In the genomic region with DNA sequence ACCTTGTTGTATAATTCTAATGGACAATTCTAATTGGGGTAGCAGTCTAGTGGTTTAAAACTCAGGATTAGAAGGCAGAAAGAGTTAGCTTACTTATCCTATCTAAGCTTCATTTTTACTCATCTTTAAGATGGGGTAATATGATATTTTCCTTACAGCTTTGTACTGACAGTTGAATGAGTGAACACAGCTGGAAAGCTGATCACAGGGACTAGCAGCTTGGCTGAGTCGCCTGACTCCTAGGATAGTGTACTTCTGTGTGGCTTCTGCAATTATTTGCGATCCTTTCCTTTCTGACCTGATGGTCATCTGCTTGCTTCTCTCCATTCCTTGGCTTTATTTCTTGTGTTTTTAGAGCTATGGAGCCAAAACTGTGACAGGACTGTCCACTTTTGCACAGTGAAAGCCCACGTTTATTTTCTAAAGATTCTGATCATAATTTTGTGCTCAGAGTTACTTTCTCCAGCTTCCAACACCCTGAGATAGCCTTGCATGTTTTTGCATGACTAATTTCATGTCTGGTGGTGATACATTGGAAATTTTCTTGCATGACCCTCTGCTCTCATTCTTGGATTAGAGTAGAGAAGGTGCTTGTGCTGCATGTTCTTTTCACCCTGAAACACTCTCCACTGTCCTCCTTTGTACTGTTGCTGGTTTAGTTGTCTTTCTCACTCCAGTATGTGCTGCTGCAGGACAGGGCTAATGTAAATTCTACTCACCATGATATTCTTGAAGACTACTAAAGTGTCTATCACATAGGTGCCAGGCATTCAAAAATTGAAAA, we compare ENCODE assay signal across 16 cellular contexts.
DNase-seq lines count a peak whose midpoint lies in the region; ATAC-seq and TF ChIP-seq lines count a peak whose summit lies in the region.
"Had no signal": no experiment of that assay in that cellular context is flagged by ENCODE, and none has a peak within 500 bp of the region (broad histone marks: within the 10 kb centered on the region; RNA-seq: fewer than 3 reads in every experiment).

No MANE protein-coding gene starts in this region.

- H3K4me3 Mint-ChIP-seq in activated T-helper 17 cell treated with anti-CD3 and anti-CD28 coated beads, Interleukin-2, amount 50 U/mL, for 72 hours = no peak overlapping the region
- H3K4me3 Mint-ChIP-seq: activated CD8-positive, alpha-beta memory T cell treated with anti-CD3 and anti-CD28 coated beads, Interleukin-2, amount 10 ng/mL, durations not matched to agents 7 days and 5 days; CD14-positive monocyte; naive thymus-derived CD8-positive, alpha-beta T cell had no signal

- H3K9me3 Mint-ChIP-seq in activated T-helper 17 cell treated with anti-CD3 and anti-CD28 coated beads, Interleukin-2, amount 50 U/mL, for 72 hours = peaks cover 12% of the 10 kb centered on the region

- H3K79me2 ChIP-seq in ACC112 (ENCODE audit: control insufficient read depth, insufficient read depth, low read length, unreplicated experiment) = no peaks in the 10 kb centered on the region

- intact Hi-C loops in uterus (cut with DNase I; ENCODE audit: low total_unique reads) = no loop called here

- no peaks in the 10 kb centered on the region for H3K27me3 Mint-ChIP-seq in activated T-helper 17 cell treated with anti-CD3 and anti-CD28 coated beads, Interleukin-2, amount 50 U/mL, for 72 hours
- H3K27me3 Mint-ChIP-seq: activated CD8-positive, alpha-beta memory T cell treated with anti-CD3 and anti-CD28 coated beads, Interleukin-2, amount 10 ng/mL, durations not matched to agents 7 days and 5 days; naive thymus-derived CD8-positive, alpha-beta T cell had no signal

- H3K9me3 ChIP-seq in uterus = no peaks in the 10 kb centered on the region
- H3K9me3 ChIP-seq: right lobe of liver had no signal

- peaks cover 4% of the 10 kb centered on the region for H3K4me1 Mint-ChIP-seq in activated T-helper 17 cell treated with anti-CD3 and anti-CD28 coated beads, Interleukin-2, amount 50 U/mL, for 72 hours

- peaks cover 31% of the 10 kb centered on the region for H3K4me1 ChIP-seq in ACC112 (ENCODE audit: control insufficient read depth, insufficient read depth, low read length, unreplicated experiment)
- H3K4me1 ChIP-seq in uterus = no peaks in the 10 kb centered on the region
- H3K4me1 ChIP-seq: right lobe of liver had no signal

- peak overlapping the region; percentile 57 for H2AFZ ChIP-seq in ACC112 (ENCODE audit: low read length, unreplicated experiment)

- H3K4me3 ChIP-seq in ACC112 (ENCODE audit: low read depth, low read length) (peak overlapping the region; percentile 21; the same call in 1 of the 2 replicates), uterus (no peak overlapping the region)
- H3K4me3 ChIP-seq: dorsolateral prefrontal cortex, right lobe of liver had no signal

- no peaks in the 10 kb centered on the region for H3K36me3 Mint-ChIP-seq in activated T-helper 17 cell treated with anti-CD3 and anti-CD28 coated beads, Interleukin-2, amount 50 U/mL, for 72 hours (ENCODE audit: low read depth)
- H3K36me3 Mint-ChIP-seq: activated CD8-positive, alpha-beta memory T cell treated with anti-CD3 and anti-CD28 coated beads, Interleukin-2, amount 10 ng/mL, durations not matched to agents 7 days and 5 days; CD14-positive monocyte; naive thymus-derived CD8-positive, alpha-beta T cell had no signal

- H3K27me3 ChIP-seq in ACC112 (ENCODE audit: insufficient read depth, low read length) = no peaks in the 10 kb centered on the region
- no peaks in the 10 kb centered on the region for H3K27me3 ChIP-seq in uterus
- H3K27me3 ChIP-seq: dorsolateral prefrontal cortex, right lobe of liver had no signal

- no peak for TF ChIP-seq CTCF in uterus (IDR thresholded peaks at IDR 0.05)

- no peak overlapping the region for H3K27ac ChIP-seq in ACC112 (ENCODE audit: low read depth, low read length)
- H3K27ac ChIP-seq in uterus = no peak overlapping the region
- H3K27ac ChIP-seq: dorsolateral prefrontal cortex, right lobe of liver had no signal

- H3K36me3 ChIP-seq in ACC112 (ENCODE audit: insufficient read depth, low read length) (no peaks in the 10 kb centered on the region), uterus (no peaks in the 10 kb centered on the region)
- H3K36me3 ChIP-seq: right lobe of liver had no signal

- TF ChIP-seq POLR2A in uterus (IDR thresholded peaks at IDR 0.05) = no peak

- DNase-seq in ELR (ENCODE audit: low read depth) (peak; percentile 36), iris pigment epithelial cell (ENCODE audit: low read depth) (peak; percentile 30), NCI-H2081 treated with DMSO at 0.1 percent for 48 hours (lab: John Stamatoyannopoulos, UW) (no peak), NCI-H187 treated with DMSO at 0.1 percent for 48 hours (lab: John Stamatoyannopoulos, UW) (no peak), uterus (no peak)
- DNase-seq: activated CD8-positive, alpha-beta memory T cell treated with anti-CD3 and anti-CD28 coated beads, Interleukin-2, amount 10 ng/mL, durations not matched to agents 7 days and 5 days; amniotic stem cell; dorsolateral prefrontal cortex; MV-4-11; naive thymus-derived CD8-positive, alpha-beta T cell; right lobe of liver; substantia nigra had no signal

- H3K27ac Mint-ChIP-seq in activated T-helper 17 cell treated with anti-CD3 and anti-CD28 coated beads, Interleukin-2, amount 50 U/mL, for 72 hours = no peak overlapping the region
- H3K27ac Mint-ChIP-seq: activated CD8-positive, alpha-beta memory T cell treated with anti-CD3 and anti-CD28 coated beads, Interleukin-2, amount 10 ng/mL, durations not matched to agents 7 days and 5 days; CD14-positive monocyte; naive thymus-derived CD8-positive, alpha-beta T cell had no signal

- ATAC-seq in activated T-helper 17 cell treated with anti-CD3 and anti-CD28 coated beads, Interleukin-2, amount 50 U/mL, for 72 hours (replicated peaks) = peak; percentile 39
- ATAC-seq in GM21515 (IDR thresholded peaks at IDR 0.05; ENCODE audit: unreplicated experiment) = no peak
- ATAC-seq: activated CD8-positive, alpha-beta memory T cell treated with anti-CD3 and anti-CD28 coated beads, Interleukin-2, amount 10 ng/mL, durations not matched to agents 7 days and 5 days; naive thymus-derived CD8-positive, alpha-beta T cell; right lobe of liver had no signal

Comparison
In these comparisons a context has a peak if more than half of its experiments do, and no peak if none do; other contexts are left out.
1. DNase-seq: peak in ELR (single experiment) and iris pigment epithelial cell (single experiment); none in NCI-H2081 treated with DMSO at 0.1 percent for 48 hours (single experiment), NCI-H187 treated with DMSO at 0.1 percent for 48 hours (single experiment) and uterus (0 of 2).